8 cellular contexts compared by ENCODE assay signal in genomic region chr12:116708826-116709756, GRCh38. TPM values are rescaled to one million over a fixed set of nuclear protein-coding genes. Genes with fewer than 3 reads are reported as not detected.
DNase-seq lines count a peak whose midpoint lies in the region; ATAC-seq and TF ChIP-seq lines count a peak whose summit lies in the region.

No MANE protein-coding gene starts in this region.

- intact Hi-C loops in activated naive CD4-positive, alpha-beta T cell treated with anti-CD3 and anti-CD28 coated beads for 36 hours (cut with micrococcal nuclease): loop anchor here (5.0 kb wide), 3 partner anchors 567 to 712 kb away; no protein-coding TSS in a partner anchor

- peak overlapping the region; percentile 63 for H3K4me3 Mint-ChIP-seq in activated naive CD4-positive, alpha-beta T cell treated with anti-CD3 and anti-CD28 coated beads for 36 hours

- no peaks in the 10 kb centered on the region for H3K27me3 ChIP-seq in MM.1S (replicated peaks; ENCODE audit: insufficient read depth, low read length)

- H3K9me3 Mint-ChIP-seq in activated naive CD4-positive, alpha-beta T cell treated with anti-CD3 and anti-CD28 coated beads for 36 hours: no peaks in the 10 kb centered on the region

- peaks cover 39% of the 10 kb centered on the region for H3K4me1 ChIP-seq in MM.1S (ENCODE audit: low read length)

- peak overlapping the region; percentile 47 for H3K9ac ChIP-seq in MM.1S (ENCODE audit: low read length)

- CTCF ChIA-PET in activated naive CD4-positive, alpha-beta T cell treated with anti-CD3 and anti-CD28 coated beads for 36 hours (lab: Charles Lee): interaction anchor here (0.6 to 2.3 kb wide), 25 partner anchors 9 to 1147 kb away, joined by 3 to 15 read pairs (median 3); partner anchors contain the start of gene MAP1LC3B2

- peaks cover 6% of the 10 kb centered on the region; the same call in 1 of the 2 replicates for H3F3A ChIP-seq in MM.1S (ENCODE audit: insufficient read depth, low read length)

- no peak for ATAC-seq in HG02938 (IDR thresholded peaks at IDR 0.05; ENCODE audit: unreplicated experiment)
- ATAC-seq in HG03039 (IDR thresholded peaks at IDR 0.05; ENCODE audit: unreplicated experiment): no peak

- peaks cover 6% of the 10 kb centered on the region for H3K27me3 Mint-ChIP-seq in activated naive CD4-positive, alpha-beta T cell treated with anti-CD3 and anti-CD28 coated beads for 36 hours (ENCODE audit: low read depth)

- no peaks in the 10 kb centered on the region for H3K9me3 ChIP-seq in MM.1S (replicated peaks; ENCODE audit: insufficient read depth, low read length)

- peak overlapping the region; percentile 54; the same call in 1 of the 2 replicates for H3K4me2 ChIP-seq in MM.1S (ENCODE audit: low read depth, low read length)

- H4K20me1 ChIP-seq in MM.1S (ENCODE audit: insufficient read depth, low read length): no peaks in the 10 kb centered on the region

- H3K4me1 Mint-ChIP-seq in activated naive CD4-positive, alpha-beta T cell treated with anti-CD3 and anti-CD28 coated beads for 36 hours (ENCODE audit: low read depth): peaks cover 8% of the 10 kb centered on the region

- peak; percentile 36 for DNase-seq in GDM1 (lab: John Stamatoyannopoulos, UW)
- DNase-seq in MM.1S: peak; percentile 71
- DNase-seq in RPMI8226: peak; percentile 84
- peak; percentile 71 for DNase-seq in activated naive CD4-positive, alpha-beta T cell treated with anti-CD3 and anti-CD28 coated beads for 36 hours
- peak; percentile 81 for DNase-seq in foreskin melanocyte
- DNase-seq in pons (ENCODE audit: low spot score): peak; percentile 97

- H3K9me2 ChIP-seq in MM.1S (replicated peaks; ENCODE audit: insufficient read depth, low read length): no peaks in the 10 kb centered on the region

- no peak overlapping the region for H3K27ac Mint-ChIP-seq in activated naive CD4-positive, alpha-beta T cell treated with anti-CD3 and anti-CD28 coated beads for 36 hours

- no peaks in the 10 kb centered on the region for H3K79me2 ChIP-seq in MM.1S (ENCODE audit: low read length)

- peak; percentile 52 for TF ChIP-seq CTCF in MM.1S (IDR thresholded peaks at IDR 0.05; ENCODE audit: low read length)

- H3K36me3 ChIP-seq in MM.1S (replicated peaks; ENCODE audit: insufficient read depth, low read length): no peaks in the 10 kb centered on the region

- H3K4me3 ChIP-seq in MM.1S (ENCODE audit: low read length): no peak overlapping the region

- H3K27ac ChIP-seq in MM.1S (ENCODE audit: low read length): peak overlapping the region; percentile 71

- peak overlapping the region; percentile 53; the same call in 1 of the 2 replicates for H2AFZ ChIP-seq in MM.1S (ENCODE audit: low read length)

- H3K36me3 Mint-ChIP-seq in activated naive CD4-positive, alpha-beta T cell treated with anti-CD3 and anti-CD28 coated beads for 36 hours (ENCODE audit: low read depth): no peaks in the 10 kb centered on the region

RNA-seq across cellular contexts. Expression of gene SPRING1, which starts 28.8 kb away (rescaled TPM):
- 10 to 100 TPM; 14.8 to 16.9 TPM for total RNA-seq in activated naive CD4-positive, alpha-beta T cell treated with anti-CD3 and anti-CD28 coated beads for 36 hours

RNA-seq across cellular contexts. Expression of gene RNFT2, which starts 29.0 kb away (rescaled TPM):
- total RNA-seq in activated naive CD4-positive, alpha-beta T cell treated with anti-CD3 and anti-CD28 coated beads for 36 hours: 10 to 100 TPM; 13.0 to 15.8 TPM

Comparison
In these comparisons a context has a peak if more than half of its experiments do, and no peak if none do; other contexts are left out.
1. DNase-seq: peak in every context shown above with its lines; median percentile 97 in pons; 84 in RPMI8226; 81 in foreskin melanocyte; 71 in MM.1S; 71 in activated naive CD4-positive, alpha-beta T cell treated with anti-CD3 and anti-CD28 coated beads for 36 hours; 36 in GDM1.